In genomic region chr6:10837997-10838793, GRCh38 we compare ENCODE assay signal across 8 cellular contexts. TPM values are rescaled to one million over a fixed set of nuclear protein-coding genes. Genes with fewer than 3 reads are reported as not detected.
DNase-seq lines count a peak whose midpoint lies in the region; ATAC-seq and TF ChIP-seq lines count a peak whose summit lies in the region.

Gene MAK, minus strand, starts transcription at chr6:10838539. Its CDS starts 7,891 bp downstream, at chr6:10830648.

- peak within 1 kb of the TSS; percentile 66 for H3K4me3 ChIP-seq in AG04450 (ENCODE audit: low read depth, low read length)

- peak within 1 kb of the TSS; percentile 77 for H3K27ac Mint-ChIP-seq in activated B cell treated with CpG ODN at 0.5 μM for 24 hours

- peaks cover 3% of the 10 kb centered on the region; the same call in 1 of the 2 replicates for H3K9me3 ChIP-seq in AG04450 (ENCODE audit: control insufficient read depth, insufficient read depth, low read length)

- peaks cover 34% of the 10 kb centered on the region for H3K27me3 ChIP-seq in AG04450 (ENCODE audit: control insufficient read depth, insufficient read depth, low read length)

- peaks cover 3% of the 10 kb centered on the region for H3K9me3 Mint-ChIP-seq in activated B cell treated with CpG ODN at 0.5 μM for 24 hours

- DNase-seq in AG04450 (ENCODE audit: low read depth, low spot score) = peak; percentile 24
- DNase-seq in NCI-H2196 treated with DMSO at 0.1 percent for 48 hours (lab: John Stamatoyannopoulos, UW; ENCODE audit: unreplicated experiment) = peak; percentile 92
- peak; percentile 91 for DNase-seq in activated B cell treated with CpG ODN at 0.5 μM for 24 hours
- peak; percentile 89 for DNase-seq in central memory CD4-positive, alpha-beta T cell
- peak; percentile 96 for DNase-seq in islet precursor cell
- DNase-seq in stimulated activated CD4-positive, alpha-beta T cell treated with anti-CD3 and anti-CD28 coated beads, Interleukin-12 subunit alpha, Interleukin-12 subunit beta, amount 100 ng/mL, for 4 hours = peak; percentile 80

- no peak for TF ChIP-seq CTCF in AG04450 (IDR thresholded peaks at IDR 0.05; ENCODE audit: low read depth, low read length)
- TF ChIP-seq CTCF in activated B cell treated with CpG ODN at 0.5 μM for 24 hours (IDR thresholded peaks at IDR 0.05) = no peak

- peak within 1 kb of the TSS; percentile 83 for H3K4me3 Mint-ChIP-seq in activated B cell treated with CpG ODN at 0.5 μM for 24 hours

- H3K36me3 Mint-ChIP-seq in activated B cell treated with CpG ODN at 0.5 μM for 24 hours (ENCODE audit: low read depth) = no peaks in the 10 kb centered on the region

- H3K4me1 Mint-ChIP-seq in activated B cell treated with CpG ODN at 0.5 μM for 24 hours = peaks cover 23% of the 10 kb centered on the region

- peaks cover 31% of the 10 kb centered on the region for H3K27me3 Mint-ChIP-seq in activated B cell treated with CpG ODN at 0.5 μM for 24 hours

- no peak within 1 kb of the TSS for H3K27ac ChIP-seq in AG04450 (ENCODE audit: low read depth, low read length)

- CTCF ChIA-PET in AG04450 (lab: Charles Lee) (interaction anchor here (1.0 to 1.7 kb wide), 2 partner anchors 36 kb away, joined by 5 read pairs; no protein-coding TSS in a partner anchor), activated B cell treated with CpG ODN at 0.5 μM for 24 hours (lab: Charles Lee) (interaction anchor here (0.9 kb wide), 1 partner anchor 231 kb away, joined by 3 read pairs; no protein-coding TSS in a partner anchor)

- intact Hi-C loops in activated B cell treated with CpG ODN at 0.5 μM for 24 hours (cut with micrococcal nuclease) = loop anchor here (1.0 to 10.0 kb wide), 9 partner anchors 51 to 434 kb away; partner anchors contain the start of genes C6orf52, NEDD9, PAK1IP1 and SMIM13

- ATAC-seq in GM18907 (IDR thresholded peaks at IDR 0.05; ENCODE audit: unreplicated experiment) (peak; percentile 81), HG03135 (IDR thresholded peaks at IDR 0.05; ENCODE audit: unreplicated experiment) (peak; percentile 78), activated B cell treated with CpG ODN at 0.5 μM for 24 hours (ENCODE audit: low read depth) (peak; percentile 94)

- POLR2A ChIA-PET in AG04450 (lab: Yijun Ruan, JAX) (interaction anchor here (0.6 kb wide), 1 partner anchor 402 kb away, joined by 4 read pairs; no protein-coding TSS in a partner anchor), activated B cell treated with CpG ODN at 0.5 μM for 24 hours (lab: Charles Lee) (interaction anchor here (1.2 to 1.6 kb wide), 3 partner anchors 48 to 144 kb away, joined by 3 to 7 read pairs (median 4); partner anchors contain the start of genes C6orf52 and PAK1IP1)

RNA-seq across cellular contexts. Expression of gene MAK, which starts in this region (rescaled TPM):
- polyA plus RNA-seq in AG04450 (2011; rRNA removed) = not detected in 2 replicates
- not detected in 2 replicates for polyA minus RNA-seq in AG04450 (2011; rRNA and poly(A)+ RNA removed)
- 0.15 TPM in 1 of 2 replicates, not detected in the other for total RNA-seq in activated B cell treated with CpG ODN at 0.5 μM for 24 hours

Comparison
In these comparisons a context has a peak if more than half of its experiments do, and no peak if none do; other contexts are left out.
1. Peak in DNase-seq and H3K4me3 ChIP-seq in AG04450; RNA of the gene not detected or under 1 TPM.
2. Peak in DNase-seq and ATAC-seq in activated B cell treated with CpG ODN at 0.5 μM for 24 hours; RNA of the gene not detected or under 1 TPM.
3. DNase-seq: peak in every context shown above with its lines; median percentile 96 in islet precursor cell; 92 in NCI-H2196 treated with DMSO at 0.1 percent for 48 hours; 91 in activated B cell treated with CpG ODN at 0.5 μM for 24 hours; 89 in central memory CD4-positive, alpha-beta T cell; 80 in stimulated activated CD4-positive, alpha-beta T cell treated with anti-CD3 and anti-CD28 coated beads, Interleukin-12 subunit alpha, Interleukin-12 subunit beta, amount 100 ng/mL, for 4 hours; 24 in AG04450.